ENCODE assay signal across 25 cellular contexts in the genomic region with DNA sequence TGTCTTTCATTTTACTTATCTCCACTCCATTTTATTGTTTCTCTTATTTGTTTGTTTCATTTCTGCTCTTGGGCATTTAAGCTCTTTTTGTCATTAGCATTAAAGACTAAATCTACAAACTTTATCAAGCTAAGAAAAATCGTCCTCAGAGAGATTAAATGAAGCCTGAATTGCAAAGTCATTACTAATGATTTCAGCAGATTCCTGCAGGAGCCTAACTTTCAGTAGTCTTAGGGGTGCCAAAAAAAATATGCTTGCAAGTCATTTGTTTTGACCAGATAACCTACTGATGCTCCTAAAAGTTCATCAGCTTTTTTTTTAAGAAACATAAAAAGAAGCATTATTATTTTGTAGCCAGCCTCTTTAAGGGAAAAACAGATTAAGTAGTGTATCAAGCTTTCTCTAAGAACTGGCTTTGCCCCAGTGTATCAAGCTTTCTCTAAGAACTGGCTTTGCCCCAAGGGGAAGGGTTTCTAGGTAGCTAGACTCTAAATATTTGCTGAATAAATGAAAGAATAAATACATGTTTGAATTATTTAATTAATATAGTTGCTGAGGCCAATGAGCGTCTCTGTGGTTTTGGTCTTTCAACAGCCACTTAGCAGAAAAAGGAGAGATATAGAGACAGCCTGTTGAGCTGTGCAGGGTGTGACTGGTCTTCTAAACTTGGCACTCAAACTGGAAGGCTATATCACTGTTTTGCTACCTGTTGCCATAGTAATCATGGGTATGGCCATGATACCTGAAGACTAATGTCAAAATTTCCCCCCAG.
A peak's percentile ranks its signal among the peaks of the same experiment; 100 is the strongest.
DNase-seq lines count a peak whose midpoint lies in the region; ATAC-seq and TF ChIP-seq lines count a peak whose summit lies in the region.
"Had no signal": no experiment of that assay in that cellular context is flagged by ENCODE, and none has a peak within 500 bp of the region (broad histone marks: within the 10 kb centered on the region; RNA-seq: fewer than 3 reads in every experiment).

No MANE protein-coding gene starts in this region.

- no CpG with 5 or more reads among the region's 2 CpGs for WGBS in trophoblast cell (ENCODE audit: extremely low coverage, insufficient coverage, insufficient read length)

- no peak overlapping the region for H2BK12ac ChIP-seq in trophoblast cell (ENCODE audit: low read length)

- H3K4me2 ChIP-seq in trophoblast cell (ENCODE audit: low read length) = no peak overlapping the region

- no peak for TF ChIP-seq CTCF in cardiac fibroblast (IDR thresholded peaks at IDR 0.05; ENCODE audit: low read depth, low read length)
- no peak for TF ChIP-seq CTCF in left lung (IDR thresholded peaks at IDR 0.05)
- no peak for TF ChIP-seq CTCF in ascending aorta (IDR thresholded peaks at IDR 0.05)

- H3K27ac ChIP-seq in ACC112 (ENCODE audit: low read depth, low read length) = peak overlapping the region; percentile 89
- peak overlapping the region; percentile 26 to 42 for H3K27ac ChIP-seq in left lung
- no peak overlapping the region for H3K27ac ChIP-seq in trophoblast cell (ENCODE audit: low read depth, low read length)
- H3K27ac ChIP-seq in ascending aorta = no peak overlapping the region
- H3K27ac ChIP-seq: esophagus muscularis mucosa, parathyroid adenoma, Peyer's patch, right lobe of liver had no signal

- no peak overlapping the region for H3K18ac ChIP-seq in trophoblast cell (ENCODE audit: low read length)

- no peaks in the 10 kb centered on the region for H3K79me1 ChIP-seq in trophoblast cell (ENCODE audit: low read length)

- H2AFZ ChIP-seq in ACC112 (ENCODE audit: low read length, unreplicated experiment) (no peak overlapping the region), trophoblast cell (ENCODE audit: insufficient read depth, low read length, poor library complexity) (no peak overlapping the region)
- H2AFZ ChIP-seq: parathyroid adenoma had no signal

- intact Hi-C loops in left lung (cut with DNase I) = loop anchor here in 1 of 2 donors (5.0 kb wide), 1 partner anchor 243 kb away; no protein-coding TSS in a partner anchor
- intact Hi-C loops in ascending aorta (cut with DNase I) = no loop called here

- DNase-seq in HT-29 (ENCODE audit: low spot score) (peak; percentile 49), cardiac fibroblast (ENCODE audit: low read depth in 2 of 2) (peak; percentile 73), left lung (no peak), AML-193 (lab: John Stamatoyannopoulos, UW) (no peak), trophoblast cell (no peak), ascending aorta (ENCODE audit: low spot score in 2 of 2) (no peak)
- DNase-seq: activated CD4-positive, alpha-beta T cell treated with anti-CD3 and anti-CD28 coated beads for 4 hours; CD4-positive, CD25-positive, alpha-beta regulatory T cell; DMS79 treated with DMSO at 0.1 percent for 48 hours; effector memory CD4-positive, alpha-beta T cell; HFFc6; left cardiac atrium; midbrain; NCI-H1092 treated with DMSO at 0.1 percent for 48 hours; NCI-H2107; NCI-H510A treated with DMSO at 0.1 percent for 48 hours; nephron progenitor cell; NK-92 treated with Interleukin-12 subunit alpha and Interleukin-12 subunit beta, amount 100 ng/mL, for 24 hours; Peyer's patch; right lobe of liver; substantia nigra had no signal

- H3K23ac ChIP-seq in trophoblast cell (ENCODE audit: low read length) = no peak overlapping the region

- H3K14ac ChIP-seq in trophoblast cell (ENCODE audit: low read length) = no peak overlapping the region

- H4K8ac ChIP-seq in trophoblast cell (ENCODE audit: low read depth, low read length) = no peak overlapping the region

- H3K27me3 ChIP-seq in ACC112 (ENCODE audit: insufficient read depth, low read length) = no peaks in the 10 kb centered on the region
- no peaks in the 10 kb centered on the region for H3K27me3 ChIP-seq in left lung
- no peaks in the 10 kb centered on the region for H3K27me3 ChIP-seq in trophoblast cell (ENCODE audit: insufficient read depth, low read length)
- no peaks in the 10 kb centered on the region for H3K27me3 ChIP-seq in ascending aorta
- H3K27me3 ChIP-seq: esophagus muscularis mucosa, Peyer's patch, right lobe of liver had no signal

- H3K9me3 ChIP-seq in left lung (no peaks in the 10 kb centered on the region), trophoblast cell (ENCODE audit: insufficient read depth, low read depth, low read length) (no peaks in the 10 kb centered on the region), ascending aorta (peaks cover 0 to 7% of the 10 kb centered on the region in 2 donors)
- H3K9me3 ChIP-seq: Peyer's patch, right lobe of liver had no signal

- no peak overlapping the region for H2BK5ac ChIP-seq in trophoblast cell (ENCODE audit: low read depth, low read length, poor library complexity)

- H4K12ac ChIP-seq in trophoblast cell (ENCODE audit: low read depth, low read length) = no peak overlapping the region

- H3K79me2 ChIP-seq in ACC112 (ENCODE audit: control insufficient read depth, insufficient read depth, low read length, unreplicated experiment) = no peaks in the 10 kb centered on the region
- no peaks in the 10 kb centered on the region for H3K79me2 ChIP-seq in trophoblast cell (ENCODE audit: control insufficient read depth, insufficient read depth, low read length, poor library complexity)
- H3K79me2 ChIP-seq: parathyroid adenoma had no signal

- no peak overlapping the region for H2BK120ac ChIP-seq in trophoblast cell (ENCODE audit: insufficient read depth, low read length, poor library complexity)

- no peak overlapping the region for H2AK5ac ChIP-seq in trophoblast cell (ENCODE audit: low read length)

- H3K9ac ChIP-seq in trophoblast cell (ENCODE audit: low read length) = no peak overlapping the region
- H3K9ac ChIP-seq: parathyroid adenoma had no signal

- H3K4ac ChIP-seq in trophoblast cell (ENCODE audit: low read depth, low read length) = no peak overlapping the region

- peak; percentile 80 for ATAC-seq in left lung
- ATAC-seq: GM12878, right lobe of liver had no signal

- no peaks in the 10 kb centered on the region for H3K36me3 ChIP-seq in ACC112 (ENCODE audit: insufficient read depth, low read length)
- no peaks in the 10 kb centered on the region for H3K36me3 ChIP-seq in left lung
- H3K36me3 ChIP-seq in trophoblast cell (ENCODE audit: control insufficient read depth in 1 of 2, insufficient read depth in 2 of 2, low read length in 2 of 2) = no peaks in the 10 kb centered on the region
- no peaks in the 10 kb centered on the region for H3K36me3 ChIP-seq in ascending aorta
- H3K36me3 ChIP-seq: esophagus muscularis mucosa, Peyer's patch, right lobe of liver had no signal

- peaks cover 65% of the 10 kb centered on the region for H3K4me1 ChIP-seq in ACC112 (ENCODE audit: control insufficient read depth, insufficient read depth, low read length, unreplicated experiment)
- H3K4me1 ChIP-seq in left lung = peaks cover 20 to 24% of the 10 kb centered on the region in 2 donors
- H3K4me1 ChIP-seq in trophoblast cell (ENCODE audit: control insufficient read depth in 1 of 2, insufficient read depth in 2 of 2, low read length in 2 of 2) = no peaks in the 10 kb centered on the region
- peaks cover 0 to 3% of the 10 kb centered on the region in 2 donors for H3K4me1 ChIP-seq in ascending aorta
- H3K4me1 ChIP-seq: parathyroid adenoma, right lobe of liver had no signal

- no peak overlapping the region for H4K91ac ChIP-seq in trophoblast cell (ENCODE audit: low read depth, low read length)

- H3K4me3 ChIP-seq in ACC112 (ENCODE audit: low read depth, low read length) = no peak overlapping the region
- no peak overlapping the region for H3K4me3 ChIP-seq in cardiac fibroblast (replicated peaks in 1 of 2; ENCODE audit: low read depth in 2 of 2, low read length in 2 of 2)
- no peak overlapping the region for H3K4me3 ChIP-seq in left lung
- no peak overlapping the region for H3K4me3 ChIP-seq in trophoblast cell (ENCODE audit: low read depth, low read length)
- H3K4me3 ChIP-seq in ascending aorta = no peak overlapping the region
- H3K4me3 ChIP-seq: esophagus muscularis mucosa, GM12878, Peyer's patch, right lobe of liver had no signal

Comparison
In these comparisons a context has a peak if more than half of its experiments do, and no peak if none do; other contexts are left out.
1. H3K27ac ChIP-seq: peak in ACC112 (single experiment) and left lung (2 of 2); none in trophoblast cell (single experiment) and ascending aorta (0 of 2).
2. DNase-seq: peak in HT-29 (single experiment) and cardiac fibroblast (2 of 2); none in left lung (0 of 2), AML-193 (0 of 2), trophoblast cell (0 of 2) and ascending aorta (0 of 2).